In the genomic region with DNA sequence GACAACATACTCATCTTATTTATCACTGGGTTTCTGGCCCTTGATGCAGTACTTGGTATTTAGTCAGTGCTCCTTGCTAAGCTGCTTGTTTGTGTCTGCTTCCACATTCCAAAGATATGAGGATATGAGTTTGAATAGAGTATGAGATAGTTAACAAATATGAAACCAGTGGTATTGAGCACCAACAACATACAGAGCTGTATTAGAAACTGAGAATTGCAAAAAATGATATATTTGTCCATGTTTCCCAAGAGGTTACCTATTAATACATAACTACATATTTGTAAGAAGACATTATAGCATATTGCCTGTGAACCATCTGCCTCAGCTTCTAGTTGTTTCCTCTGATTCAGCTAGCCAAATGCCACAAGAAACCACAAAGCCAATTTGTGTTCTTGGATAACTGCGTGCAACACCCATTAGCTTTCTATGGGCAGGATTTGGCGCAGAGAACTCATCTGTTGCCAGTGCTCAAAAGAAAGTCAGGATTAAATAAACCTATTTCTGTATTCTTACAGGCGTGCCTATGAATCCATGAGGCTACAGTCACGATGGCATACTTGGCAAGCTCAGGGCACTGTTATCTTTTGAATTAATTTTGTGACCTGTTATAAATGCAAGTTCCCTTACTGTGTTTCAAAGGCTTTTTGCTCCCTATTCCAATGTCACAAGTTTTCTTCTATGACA, we compare ENCODE assay signal across 11 cellular contexts.
DNase-seq lines count a peak whose midpoint lies in the region; ATAC-seq lines count a peak whose summit lies in the region.
"Had no signal": no experiment of that assay in that cellular context is flagged by ENCODE, and none has a peak within 500 bp of the region (broad histone marks: within the 10 kb centered on the region; RNA-seq: fewer than 3 reads in every experiment).

No MANE protein-coding gene starts in this region.

- peak overlapping the region; percentile 23 for H3K27ac ChIP-seq in cingulate gyrus (ENCODE audit: low read depth, low read length)

- no peak overlapping the region for H3K4me3 Mint-ChIP-seq in T-helper 2 cell treated with Interferon-gamma antibody and Interleukin-4, amounts not matched to agents 5 μg/mL and 100 μg/mL, for 36 hours
- H3K4me3 Mint-ChIP-seq: stimulated activated naive B cell treated with anti-CD40 and anti-IgM and Interleukin-4, amounts not matched to agents 10 μg/mL and 1 μg/mL and 100 μg/mL, for 72 hours had no signal

- no peaks in the 10 kb centered on the region for H3K27me3 Mint-ChIP-seq in T-helper 2 cell treated with Interferon-gamma antibody and Interleukin-4, amounts not matched to agents 5 μg/mL and 100 μg/mL, for 36 hours (ENCODE audit: low read depth)

- ATAC-seq in HG03378 (IDR thresholded peaks at IDR 0.05; ENCODE audit: unreplicated experiment), result no peak

- H3K4me1 Mint-ChIP-seq in T-helper 2 cell treated with Interferon-gamma antibody and Interleukin-4, amounts not matched to agents 5 μg/mL and 100 μg/mL, for 36 hours (ENCODE audit: low read depth), result peaks cover 33% of the 10 kb centered on the region

- peaks cover 6% of the 10 kb centered on the region for H3K36me3 Mint-ChIP-seq in T-helper 2 cell treated with Interferon-gamma antibody and Interleukin-4, amounts not matched to agents 5 μg/mL and 100 μg/mL, for 36 hours (ENCODE audit: low read depth)

- peaks cover 10% of the 10 kb centered on the region for H3K9me3 Mint-ChIP-seq in T-helper 2 cell treated with Interferon-gamma antibody and Interleukin-4, amounts not matched to agents 5 μg/mL and 100 μg/mL, for 36 hours

- peak; percentile 72 for DNase-seq in AG20443 (ENCODE audit: low spot score)
- DNase-seq in NCI-H226, result peak; percentile 68
- peak; percentile 24 for DNase-seq in mucosa of gallbladder (ENCODE audit: low spot score)
- no peak for DNase-seq in T-helper 2 cell treated with Interferon-gamma antibody and Interleukin-4, amounts not matched to agents 5 μg/mL and 100 μg/mL, for 36 hours (ENCODE audit: low spot score)
- DNase-seq in DMS114 treated with DMSO at 0.1 percent for 48 hours (lab: John Stamatoyannopoulos, UW; ENCODE audit: unreplicated experiment), result no peak
- DNase-seq in NCI-H1930 (lab: John Stamatoyannopoulos, UW), result no peak
- DNase-seq: activated gamma-delta T cell; DND-41; stimulated activated naive B cell treated with anti-CD40 and anti-IgM and Interleukin-4, amounts not matched to agents 10 μg/mL and 1 μg/mL and 100 μg/mL, for 72 hours had no signal

- no peak overlapping the region for H3K27ac Mint-ChIP-seq in T-helper 2 cell treated with Interferon-gamma antibody and Interleukin-4, amounts not matched to agents 5 μg/mL and 100 μg/mL, for 36 hours
- H3K27ac Mint-ChIP-seq: stimulated activated naive B cell treated with anti-CD40 and anti-IgM and Interleukin-4, amounts not matched to agents 10 μg/mL and 1 μg/mL and 100 μg/mL, for 72 hours had no signal

Comparison
In these comparisons a context has a peak if more than half of its experiments do, and no peak if none do; other contexts are left out.
1. DNase-seq: peak in AG20443 (single experiment), NCI-H226 (single experiment) and mucosa of gallbladder (single experiment); none in T-helper 2 cell treated with Interferon-gamma antibody and Interleukin-4, amounts not matched to agents 5 μg/mL and 100 μg/mL, for 36 hours (single experiment), DMS114 treated with DMSO at 0.1 percent for 48 hours (single experiment) and NCI-H1930 (0 of 2).